In the genomic region with DNA sequence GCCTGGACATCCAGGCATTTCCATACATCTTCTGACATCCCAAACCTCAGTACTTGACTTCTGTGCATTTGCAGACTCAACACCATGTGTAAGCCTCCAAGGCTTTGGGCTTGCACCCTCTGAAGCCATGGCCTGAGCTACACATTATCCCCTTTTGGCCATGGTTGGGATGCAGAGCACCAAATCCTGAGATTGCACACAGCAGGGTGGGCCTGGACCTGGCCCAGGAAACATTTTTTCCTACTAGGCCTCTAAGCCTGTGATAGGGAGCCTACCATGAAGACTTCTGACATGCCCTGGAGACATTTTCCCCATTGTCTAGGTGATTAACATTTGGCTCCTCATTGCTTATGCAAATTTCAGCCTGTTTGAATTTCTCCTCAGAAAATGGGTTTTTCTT, we compare ENCODE assay signal across 32 cellular contexts.
"Had no signal": no experiment of that assay in that cellular context is flagged by ENCODE, and none has a peak within 500 bp of the region (broad histone marks: within the 10 kb centered on the region; RNA-seq: fewer than 3 reads in every experiment).

No MANE protein-coding gene starts in this region.

- H3K4me3 ChIP-seq: adrenal gland, ascending aorta, body of pancreas, breast epithelium, cardiac muscle cell had no signal

- H3K4me1 ChIP-seq: adrenal gland, ascending aorta, body of pancreas, breast epithelium had no signal

- H3K27ac ChIP-seq: adrenal gland, ascending aorta, body of pancreas, brain microvascular endothelial cell, breast epithelium, cardiac muscle cell had no signal

- H3K27me3 ChIP-seq: adrenal gland, ascending aorta, body of pancreas, brain microvascular endothelial cell, breast epithelium, cardiac muscle cell had no signal

- DNase-seq: activated effector memory CD4-positive, alpha-beta T cell treated with anti-CD3 and anti-CD28 coated beads, Interleukin-2, amount 50 U/mL, for 16 hours; activated effector memory CD4-positive, alpha-beta T cell treated with Interleukin-2 at 50 U/mL for 16 hours; activated gamma-delta T cell; activated gamma-delta T cell treated with Interleukin-2 at 50 U/mL for 16 hours; activated naive CD4-positive, alpha-beta T cell; activated naive CD4-positive, alpha-beta T cell treated with anti-CD3 and anti-CD28 coated beads for 36 hours; activated naive CD4-positive, alpha-beta T cell treated with anti-CD3 and anti-CD28 coated beads, Interleukin-2, amount 10 ng/mL, durations not matched to agents 7 days and 5 days; activated naive CD4-positive, alpha-beta T cell treated with anti-CD3 and anti-CD28 coated beads, Interleukin-2, amount 50 U/mL, for 16 hours; activated naive CD4-positive, alpha-beta T cell treated with Interleukin-2 at 50 U/mL for 16 hours; activated naive CD8-positive, alpha-beta T cell treated with anti-CD3 and anti-CD28 coated beads for 36 hours; activated naive CD8-positive, alpha-beta T cell treated with anti-CD3 and anti-CD28 coated beads, Interleukin-2, amount 10 ng/mL, durations not matched to agents 7 days and 5 days; activated naive CD8-positive, alpha-beta T cell treated with anti-CD3 and anti-CD28 coated beads, Interleukin-2, amount 50 U/mL, for 24 hours; activated T-cell treated with anti-CD3 and anti-CD28 coated beads, Interleukin-2, amount 50 U/mL, for 1 hour; activated T-cell treated with anti-CD3 and anti-CD28 coated beads, Interleukin-2, amount 50 U/mL, for 24 hours; activated T-cell treated with anti-CD3 and anti-CD28 coated beads, Interleukin-2, amount 50 U/mL, for 4 hours; activated T-cell treated with anti-CD3 and anti-CD28 coated beads, Interleukin-2, amount 50 U/mL, for 48 hours; activated T-cell treated with anti-CD3 and anti-CD28 coated beads, Interleukin-2, amount 50 U/mL, for 72 hours; adrenal gland; amniotic stem cell; amygdala; anterior cingulate cortex; aorta; body of pancreas; brain microvascular endothelial cell; caudate nucleus; central memory CD4-positive, alpha-beta T cell; cerebellar nuclear complex had no signal

- ATAC-seq: activated naive CD4-positive, alpha-beta T cell treated with anti-CD3 and anti-CD28 coated beads, Interleukin-2, amount 50 U/mL, for 72 hours; activated naive CD8-positive, alpha-beta T cell treated with anti-CD3 and anti-CD28 coated beads, Interleukin-2, amount 50 U/mL, for 24 hours; activated T-cell treated with anti-CD3 and anti-CD28 coated beads, Interleukin-2, amount 50 U/mL, for 4 hours; activated T-cell treated with anti-CD3 and anti-CD28 coated beads, Interleukin-2, amount 50 U/mL, for 72 hours; activated T-helper 17 cell treated with anti-CD3 and anti-CD28 coated beads, Interleukin-2, amount 50 U/mL, for 72 hours; body of pancreas had no signal

- H3K36me3 ChIP-seq: adrenal gland, ascending aorta, brain microvascular endothelial cell, breast epithelium, cardiac muscle cell had no signal

- H3K9me3 ChIP-seq: adrenal gland, ascending aorta, body of pancreas had no signal
